ENCODE assay signal across 12 cellular contexts in the genomic region with DNA sequence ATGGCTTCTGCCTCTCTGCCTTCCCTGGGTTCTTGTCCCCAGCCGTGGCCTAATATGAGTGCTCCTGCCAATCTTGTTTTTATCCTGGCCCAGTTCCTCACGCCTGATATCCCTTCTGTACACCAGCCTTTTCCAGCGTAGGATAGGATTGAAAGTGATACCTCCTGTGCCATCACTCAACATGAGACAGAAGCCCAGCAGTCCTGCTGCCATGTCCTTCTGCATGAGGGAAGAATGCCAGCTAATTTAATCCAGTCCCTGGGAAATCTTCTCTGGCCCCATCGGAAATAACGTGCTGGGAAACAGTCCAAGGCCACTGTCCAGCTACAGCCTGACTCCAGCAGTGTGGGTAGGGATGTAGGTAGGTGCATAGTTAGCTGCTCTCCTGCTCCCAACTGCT.
"Had no signal": no experiment of that assay in that cellular context is flagged by ENCODE, and none has a peak within 500 bp of the region (broad histone marks: within the 10 kb centered on the region; RNA-seq: fewer than 3 reads in every experiment).

No MANE protein-coding gene starts in this region.

- H3K9me3 ChIP-seq: prostate gland, sigmoid colon, spleen, upper lobe of right lung had no signal

- DNase-seq: activated naive CD4-positive, alpha-beta T cell treated with Interleukin-2 at 50 U/mL for 16 hours; activated naive CD8-positive, alpha-beta T cell treated with anti-CD3 and anti-CD28 coated beads, Interleukin-2, amount 50 U/mL, for 24 hours; activated T-cell treated with anti-CD3 and anti-CD28 coated beads for 4 hours; aorta; effector CD4-positive, alpha-beta T cell; foreskin keratinocyte; kidney glomerular epithelial cell; sigmoid colon; spleen; upper lobe of right lung had no signal

- H3K36me3 ChIP-seq: prostate gland, sigmoid colon, spleen, upper lobe of right lung had no signal

- H3K27ac ChIP-seq: foreskin keratinocyte, prostate gland, sigmoid colon, spleen, upper lobe of right lung had no signal

- H3K4me3 ChIP-seq: lung, prostate gland, sigmoid colon, spleen, upper lobe of right lung had no signal

- ATAC-seq: activated naive CD8-positive, alpha-beta T cell treated with anti-CD3 and anti-CD28 coated beads, Interleukin-2, amount 50 U/mL, for 24 hours; foreskin keratinocyte; upper lobe of right lung had no signal

- H3K4me1 ChIP-seq: foreskin keratinocyte, prostate gland, sigmoid colon, upper lobe of right lung had no signal

- H3K27me3 ChIP-seq: sigmoid colon had no signal
